1 cellular context compared by ENCODE assay signal in the genomic region with DNA sequence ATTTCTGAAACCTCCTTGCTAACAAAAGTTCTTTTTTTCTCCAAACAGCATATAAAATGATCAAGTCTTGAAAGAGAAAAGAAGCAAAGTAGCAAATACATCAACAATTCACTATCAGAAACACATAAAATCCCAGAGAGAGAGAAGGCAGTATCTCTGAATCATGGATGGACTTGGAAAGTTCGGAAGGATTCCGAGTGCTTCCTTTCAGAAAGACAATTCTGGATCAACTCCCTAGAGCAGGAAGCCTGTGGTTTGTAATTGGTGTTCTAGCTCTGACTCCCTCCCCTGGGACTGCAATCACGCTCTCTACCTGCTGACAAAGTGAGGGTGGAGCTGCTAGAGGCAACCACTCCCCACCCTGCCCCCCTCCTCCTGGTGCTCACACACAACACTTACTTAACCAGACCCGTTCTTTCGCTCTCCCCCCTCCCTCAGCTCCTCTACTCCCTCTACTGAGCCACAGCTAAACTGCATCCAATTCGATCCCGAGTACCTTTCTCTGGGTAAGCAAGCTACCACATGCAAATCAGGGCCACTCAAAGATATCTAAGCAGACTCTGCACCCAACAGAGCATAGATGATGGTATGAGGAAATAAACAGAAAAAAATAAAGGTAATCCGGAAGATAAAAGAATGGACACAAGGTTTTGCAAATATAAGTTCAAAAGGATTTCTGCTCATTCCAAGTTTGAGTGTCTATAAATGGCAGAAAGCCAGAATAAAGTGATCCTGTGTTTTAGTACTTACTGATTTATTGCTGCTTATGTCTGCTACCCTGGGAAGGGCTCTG.
TF ChIP-seq lines count a peak whose summit lies in the region.

A gene (minus strand): TSS at position 235 of the 793 bp plus-strand sequence. CDS start 1,957 bp downstream, outside the sequence.

TF ChIP-seq in HEK293, 187 proteins besides CTCF, POLR2A, EP300 and RAD21 (continued from another document and continues in another):
- TF ChIP-seq, protein P1, sequence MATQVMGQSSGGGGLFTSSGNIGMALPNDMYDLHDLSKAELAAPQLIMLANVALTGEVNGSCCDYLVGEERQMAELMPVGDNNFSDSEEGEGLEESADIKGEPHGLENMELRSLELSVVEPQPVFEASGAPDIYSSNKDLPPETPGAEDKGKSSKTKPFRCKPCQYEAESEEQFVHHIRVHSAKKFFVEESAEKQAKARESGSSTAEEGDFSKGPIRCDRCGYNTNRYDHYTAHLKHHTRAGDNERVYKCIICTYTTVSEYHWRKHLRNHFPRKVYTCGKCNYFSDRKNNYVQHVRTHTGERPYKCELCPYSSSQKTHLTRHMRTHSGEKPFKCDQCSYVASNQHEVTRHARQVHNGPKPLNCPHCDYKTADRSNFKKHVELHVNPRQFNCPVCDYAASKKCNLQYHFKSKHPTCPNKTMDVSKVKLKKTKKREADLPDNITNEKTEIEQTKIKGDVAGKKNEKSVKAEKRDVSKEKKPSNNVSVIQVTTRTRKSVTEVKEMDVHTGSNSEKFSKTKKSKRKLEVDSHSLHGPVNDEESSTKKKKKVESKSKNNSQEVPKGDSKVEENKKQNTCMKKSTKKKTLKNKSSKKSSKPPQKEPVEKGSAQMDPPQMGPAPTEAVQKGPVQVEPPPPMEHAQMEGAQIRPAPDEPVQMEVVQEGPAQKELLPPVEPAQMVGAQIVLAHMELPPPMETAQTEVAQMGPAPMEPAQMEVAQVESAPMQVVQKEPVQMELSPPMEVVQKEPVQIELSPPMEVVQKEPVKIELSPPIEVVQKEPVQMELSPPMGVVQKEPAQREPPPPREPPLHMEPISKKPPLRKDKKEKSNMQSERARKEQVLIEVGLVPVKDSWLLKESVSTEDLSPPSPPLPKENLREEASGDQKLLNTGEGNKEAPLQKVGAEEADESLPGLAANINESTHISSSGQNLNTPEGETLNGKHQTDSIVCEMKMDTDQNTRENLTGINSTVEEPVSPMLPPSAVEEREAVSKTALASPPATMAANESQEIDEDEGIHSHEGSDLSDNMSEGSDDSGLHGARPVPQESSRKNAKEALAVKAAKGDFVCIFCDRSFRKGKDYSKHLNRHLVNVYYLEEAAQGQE (tag by site-specific recombination; IDR thresholded peaks at IDR 0.05): peak; percentile 21
- TF ChIP-seq ZNF768 (tag by site-specific recombination; IDR thresholded peaks at IDR 0.05): no peak
- no peak for TF ChIP-seq ZNF621 (tag by site-specific recombination; IDR thresholded peaks at IDR 0.05)
- TF ChIP-seq HOXA7 (CRISPR knock-in tag; IDR thresholded peaks at IDR 0.05; ENCODE audit: borderline replicate concordance): no peak
- TF ChIP-seq, protein P2, sequence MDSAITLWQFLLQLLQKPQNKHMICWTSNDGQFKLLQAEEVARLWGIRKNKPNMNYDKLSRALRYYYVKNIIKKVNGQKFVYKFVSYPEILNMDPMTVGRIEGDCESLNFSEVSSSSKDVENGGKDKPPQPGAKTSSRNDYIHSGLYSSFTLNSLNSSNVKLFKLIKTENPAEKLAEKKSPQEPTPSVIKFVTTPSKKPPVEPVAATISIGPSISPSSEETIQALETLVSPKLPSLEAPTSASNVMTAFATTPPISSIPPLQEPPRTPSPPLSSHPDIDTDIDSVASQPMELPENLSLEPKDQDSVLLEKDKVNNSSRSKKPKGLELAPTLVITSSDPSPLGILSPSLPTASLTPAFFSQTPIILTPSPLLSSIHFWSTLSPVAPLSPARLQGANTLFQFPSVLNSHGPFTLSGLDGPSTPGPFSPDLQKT (IDR thresholded peaks at IDR 0.05; ENCODE audit: borderline replicate concordance, low read depth, low read length): no peak
- no peak for TF ChIP-seq GLI4 (tag by site-specific recombination; IDR thresholded peaks at IDR 0.05)
- no peak for TF ChIP-seq ZNF214 (tag by site-specific recombination; IDR thresholded peaks at IDR 0.05; ENCODE audit: borderline replicate concordance)
- peak; percentile 100 for TF ChIP-seq ZNF423 (tag by site-specific recombination; IDR thresholded peaks at IDR 0.05)
- no peak for TF ChIP-seq ZNF585B (tag by site-specific recombination; IDR thresholded peaks at IDR 0.05)
- TF ChIP-seq TCF7L2 (IDR thresholded peaks at IDR 0.05; ENCODE audit: borderline replicate concordance, low read depth, low read length): no peak
- TF ChIP-seq, protein P3, sequence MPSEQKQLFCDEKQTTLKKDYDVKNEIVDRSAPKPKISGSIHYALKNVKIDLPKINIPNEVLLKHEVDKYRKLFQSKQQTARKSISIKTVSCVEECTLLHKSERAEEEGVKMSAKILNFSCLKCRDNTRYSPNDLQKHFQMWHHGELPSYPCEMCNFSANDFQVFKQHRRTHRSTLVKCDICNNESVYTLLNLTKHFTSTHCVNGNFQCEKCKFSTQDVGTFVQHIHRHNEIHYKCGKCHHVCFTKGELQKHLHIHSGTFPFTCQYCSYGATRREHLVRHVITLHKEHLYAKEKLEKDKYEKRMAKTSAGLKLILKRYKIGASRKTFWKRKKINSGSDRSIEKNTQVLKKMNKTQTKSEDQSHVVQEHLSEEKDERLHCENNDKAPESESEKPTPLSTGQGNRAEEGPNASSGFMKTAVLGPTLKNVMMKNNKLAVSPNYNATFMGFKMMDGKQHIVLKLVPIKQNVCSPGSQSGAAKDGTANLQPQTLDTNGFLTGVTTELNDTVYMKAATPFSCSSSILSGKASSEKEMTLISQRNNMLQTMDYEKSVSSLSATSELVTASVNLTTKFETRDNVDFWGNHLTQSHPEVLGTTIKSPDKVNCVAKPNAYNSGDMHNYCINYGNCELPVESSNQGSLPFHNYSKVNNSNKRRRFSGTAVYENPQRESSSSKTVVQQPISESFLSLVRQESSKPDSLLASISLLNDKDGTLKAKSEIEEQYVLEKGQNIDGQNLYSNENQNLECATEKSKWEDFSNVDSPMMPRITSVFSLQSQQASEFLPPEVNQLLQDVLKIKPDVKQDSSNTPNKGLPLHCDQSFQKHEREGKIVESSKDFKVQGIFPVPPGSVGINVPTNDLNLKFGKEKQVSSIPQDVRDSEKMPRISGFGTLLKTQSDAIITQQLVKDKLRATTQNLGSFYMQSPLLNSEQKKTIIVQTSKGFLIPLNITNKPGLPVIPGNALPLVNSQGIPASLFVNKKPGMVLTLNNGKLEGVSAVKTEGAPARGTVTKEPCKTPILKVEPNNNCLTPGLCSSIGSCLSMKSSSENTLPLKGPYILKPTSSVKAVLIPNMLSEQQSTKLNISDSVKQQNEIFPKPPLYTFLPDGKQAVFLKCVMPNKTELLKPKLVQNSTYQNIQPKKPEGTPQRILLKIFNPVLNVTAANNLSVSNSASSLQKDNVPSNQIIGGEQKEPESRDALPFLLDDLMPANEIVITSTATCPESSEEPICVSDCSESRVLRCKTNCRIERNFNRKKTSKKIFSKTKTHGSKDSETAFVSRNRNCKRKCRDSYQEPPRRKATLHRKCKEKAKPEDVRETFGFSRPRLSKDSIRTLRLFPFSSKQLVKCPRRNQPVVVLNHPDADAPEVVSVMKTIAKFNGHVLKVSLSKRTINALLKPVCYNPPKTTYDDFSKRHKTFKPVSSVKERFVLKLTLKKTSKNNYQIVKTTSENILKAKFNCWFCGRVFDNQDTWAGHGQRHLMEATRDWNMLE (tag by site-specific recombination; conservative IDR thresholded peaks at IDR 0.05; ENCODE audit: low read depth): no peak; the same call in none of the 2 replicates
- TF ChIP-seq ZNF664 (tag by site-specific recombination; IDR thresholded peaks at IDR 0.05): peak; percentile 49; the same call in 1 of the 2 replicates
- TF ChIP-seq, protein P4, sequence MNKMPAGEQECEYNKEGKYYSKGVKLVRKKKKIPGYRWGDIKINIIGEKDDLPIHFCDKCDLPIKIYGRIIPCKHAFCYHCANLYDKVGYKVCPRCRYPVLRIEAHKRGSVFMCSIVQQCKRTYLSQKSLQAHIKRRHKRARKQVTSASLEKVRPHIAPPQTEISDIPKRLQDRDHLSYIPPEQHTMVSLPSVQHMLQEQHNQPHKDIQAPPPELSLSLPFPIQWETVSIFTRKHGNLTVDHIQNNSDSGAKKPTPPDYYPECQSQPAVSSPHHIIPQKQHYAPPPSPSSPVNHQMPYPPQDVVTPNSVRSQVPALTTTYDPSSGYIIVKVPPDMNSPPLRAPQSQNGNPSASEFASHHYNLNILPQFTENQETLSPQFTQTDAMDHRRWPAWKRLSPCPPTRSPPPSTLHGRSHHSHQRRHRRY (tag by site-specific recombination; IDR thresholded peaks at IDR 0.05): no peak
- no peak for TF ChIP-seq ZNF544 (tag by site-specific recombination; IDR thresholded peaks at IDR 0.05)
- TF ChIP-seq ZNF112 (tag by site-specific recombination; IDR thresholded peaks at IDR 0.05): no peak
- TF ChIP-seq REPIN1 (tag by site-specific recombination; IDR thresholded peaks at IDR 0.05; ENCODE audit: low read depth): no peak
- TF ChIP-seq ZBTB17 (tag by site-specific recombination; IDR thresholded peaks at IDR 0.05): peak; percentile 99
- peak; percentile 72 for TF ChIP-seq KLF9 (tag by site-specific recombination; IDR thresholded peaks at IDR 0.05; ENCODE audit: low read depth)
- no peak for TF ChIP-seq ZNF837 (tag by site-specific recombination; IDR thresholded peaks at IDR 0.05)
- TF ChIP-seq, protein P5, sequence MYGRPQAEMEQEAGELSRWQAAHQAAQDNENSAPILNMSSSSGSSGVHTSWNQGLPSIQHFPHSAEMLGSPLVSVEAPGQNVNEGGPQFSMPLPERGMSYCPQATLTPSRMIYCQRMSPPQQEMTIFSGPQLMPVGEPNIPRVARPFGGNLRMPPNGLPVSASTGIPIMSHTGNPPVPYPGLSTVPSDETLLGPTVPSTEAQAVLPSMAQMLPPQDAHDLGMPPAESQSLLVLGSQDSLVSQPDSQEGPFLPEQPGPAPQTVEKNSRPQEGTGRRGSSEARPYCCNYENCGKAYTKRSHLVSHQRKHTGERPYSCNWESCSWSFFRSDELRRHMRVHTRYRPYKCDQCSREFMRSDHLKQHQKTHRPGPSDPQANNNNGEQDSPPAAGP (tag by site-specific recombination; IDR thresholded peaks at IDR 0.05): peak; percentile 95
- TF ChIP-seq ZNF701 (tag by site-specific recombination; IDR thresholded peaks at IDR 0.05): no peak
- TF ChIP-seq BCL11B (tag by site-specific recombination; IDR thresholded peaks at IDR 0.05; ENCODE audit: low read depth): no peak
- TF ChIP-seq ZNF10 (tag by site-specific recombination; IDR thresholded peaks at IDR 0.05): peak; percentile 31; the same call in 1 of the 2 replicates
- no peak for TF ChIP-seq ZNF132 (tag by site-specific recombination; IDR thresholded peaks at IDR 0.05; ENCODE audit: borderline replicate concordance)
- no peak for TF ChIP-seq SETDB1 (IDR thresholded peaks at IDR 0.05; ENCODE audit: insufficient read length, low read length)
- TF ChIP-seq, protein P6, sequence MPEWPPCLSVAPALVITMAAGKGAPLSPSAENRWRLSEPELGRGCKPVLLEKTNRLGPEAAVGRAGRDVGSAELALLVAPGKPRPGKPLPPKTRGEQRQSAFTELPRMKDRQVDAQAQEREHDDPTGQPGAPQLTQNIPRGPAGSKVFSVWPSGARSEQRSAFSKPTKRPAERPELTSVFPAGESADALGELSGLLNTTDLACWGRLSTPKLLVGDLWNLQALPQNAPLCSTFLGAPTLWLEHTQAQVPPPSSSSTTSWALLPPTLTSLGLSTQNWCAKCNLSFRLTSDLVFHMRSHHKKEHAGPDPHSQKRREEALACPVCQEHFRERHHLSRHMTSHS (tag by site-specific recombination; IDR thresholded peaks at IDR 0.05): no peak
- TF ChIP-seq ZNF670 (tag by site-specific recombination; IDR thresholded peaks at IDR 0.05; ENCODE audit: low read depth): no peak
- no peak for TF ChIP-seq ZNF433 (tag by site-specific recombination; IDR thresholded peaks at IDR 0.05; ENCODE audit: low read depth)
- TF ChIP-seq ZNF510 (tag by site-specific recombination; IDR thresholded peaks at IDR 0.05; ENCODE audit: insufficient replicate concordance): no peak
- peak; percentile 97 for TF ChIP-seq KLF1 (tag by site-specific recombination; IDR thresholded peaks at IDR 0.05)
- TF ChIP-seq ZBTB7A (tag by site-specific recombination; IDR thresholded peaks at IDR 0.05; ENCODE audit: low read depth): peak; percentile 43; the same call in 1 of the 2 replicates
- TF ChIP-seq WT1 (tag by site-specific recombination; IDR thresholded peaks at IDR 0.05): peak; percentile 91
- TF ChIP-seq, protein P7, sequence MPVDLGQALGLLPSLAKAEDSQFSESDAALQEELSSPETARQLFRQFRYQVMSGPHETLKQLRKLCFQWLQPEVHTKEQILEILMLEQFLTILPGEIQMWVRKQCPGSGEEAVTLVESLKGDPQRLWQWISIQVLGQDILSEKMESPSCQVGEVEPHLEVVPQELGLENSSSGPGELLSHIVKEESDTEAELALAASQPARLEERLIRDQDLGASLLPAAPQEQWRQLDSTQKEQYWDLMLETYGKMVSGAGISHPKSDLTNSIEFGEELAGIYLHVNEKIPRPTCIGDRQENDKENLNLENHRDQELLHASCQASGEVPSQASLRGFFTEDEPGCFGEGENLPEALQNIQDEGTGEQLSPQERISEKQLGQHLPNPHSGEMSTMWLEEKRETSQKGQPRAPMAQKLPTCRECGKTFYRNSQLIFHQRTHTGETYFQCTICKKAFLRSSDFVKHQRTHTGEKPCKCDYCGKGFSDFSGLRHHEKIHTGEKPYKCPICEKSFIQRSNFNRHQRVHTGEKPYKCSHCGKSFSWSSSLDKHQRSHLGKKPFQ (tag by site-specific recombination; IDR thresholded peaks at IDR 0.05): peak; percentile 92
- TF ChIP-seq ZNF239 (tag by site-specific recombination; IDR thresholded peaks at IDR 0.05): no peak
- TF ChIP-seq ZNF530 (tag by site-specific recombination; IDR thresholded peaks at IDR 0.05; ENCODE audit: low read depth): no peak
- TF ChIP-seq ZNF324 (tag by site-specific recombination; IDR thresholded peaks at IDR 0.05): peak; percentile 66
- TF ChIP-seq ZNF341 (tag by site-specific recombination; IDR thresholded peaks at IDR 0.05; ENCODE audit: low read depth): peak; percentile 95
- TF ChIP-seq, protein P8, sequence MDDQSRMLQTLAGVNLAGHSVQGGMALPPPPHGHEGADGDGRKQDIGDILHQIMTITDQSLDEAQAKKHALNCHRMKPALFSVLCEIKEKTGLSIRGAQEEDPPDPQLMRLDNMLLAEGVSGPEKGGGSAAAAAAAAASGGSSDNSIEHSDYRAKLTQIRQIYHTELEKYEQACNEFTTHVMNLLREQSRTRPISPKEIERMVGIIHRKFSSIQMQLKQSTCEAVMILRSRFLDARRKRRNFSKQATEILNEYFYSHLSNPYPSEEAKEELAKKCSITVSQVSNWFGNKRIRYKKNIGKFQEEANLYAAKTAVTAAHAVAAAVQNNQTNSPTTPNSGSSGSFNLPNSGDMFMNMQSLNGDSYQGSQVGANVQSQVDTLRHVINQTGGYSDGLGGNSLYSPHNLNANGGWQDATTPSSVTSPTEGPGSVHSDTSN (CRISPR knock-in tag; IDR thresholded peaks at IDR 0.05): no peak
- peak; percentile 76 for TF ChIP-seq MZF1 (tag by site-specific recombination; IDR thresholded peaks at IDR 0.05; ENCODE audit: borderline replicate concordance)
- TF ChIP-seq ZNF658 (tag by site-specific recombination; IDR thresholded peaks at IDR 0.05): no peak
- TF ChIP-seq ZNF555 (tag by site-specific recombination; conservative IDR thresholded peaks at IDR 0.05): no peak
- TF ChIP-seq HOXD13 (CRISPR knock-in tag; IDR thresholded peaks at IDR 0.05; ENCODE audit: borderline replicate concordance): no peak
- TF ChIP-seq ZBTB21 (tag by site-specific recombination; IDR thresholded peaks at IDR 0.05): no peak; the same call in 1 of the 2 replicates
- TF ChIP-seq OSR2 (tag by site-specific recombination; IDR thresholded peaks at IDR 0.05): peak; percentile 93
- no peak for TF ChIP-seq ZNF560 (tag by site-specific recombination; IDR thresholded peaks at IDR 0.05; ENCODE audit: borderline replicate concordance)
- peak; percentile 90 for TF ChIP-seq ZNF596 (tag by site-specific recombination; IDR thresholded peaks at IDR 0.05)
- TF ChIP-seq TRIM28 (IDR thresholded peaks at IDR 0.05; ENCODE audit: borderline replicate concordance, low read length): peak; percentile 92
- peak; percentile 91; the same call in 1 of the 2 replicates for TF ChIP-seq KLF7 (tag by site-specific recombination; IDR thresholded peaks at IDR 0.05; ENCODE audit: borderline replicate concordance)
- peak; percentile 82 for TF ChIP-seq ZNF24 (tag by site-specific recombination; IDR thresholded peaks at IDR 0.05)
